Comparison of ENCODE assay signal across 21 cellular contexts in genomic region chrX:132041016-132041415, GRCh38. TPM values are rescaled to one million over a fixed set of nuclear protein-coding genes. Genes with fewer than 3 reads are reported as not detected.
DNase-seq lines count a peak whose midpoint lies in the region; ATAC-seq and TF ChIP-seq lines count a peak whose summit lies in the region.
"Had no signal": no experiment of that assay in that cellular context is flagged by ENCODE, and none has a peak within 500 bp of the region (broad histone marks: within the 10 kb centered on the region; RNA-seq: fewer than 3 reads in every experiment).

No MANE protein-coding gene starts in this region.

- H4K20me1 ChIP-seq in hepatocyte (ENCODE audit: insufficient read depth, poor library complexity, severe bottlenecking): no peaks in the 10 kb centered on the region
- no peaks in the 10 kb centered on the region for H4K20me1 ChIP-seq in osteoblast (ENCODE audit: insufficient read depth, low read length)

- H2AFZ ChIP-seq in hepatocyte (no peak overlapping the region), osteoblast (ENCODE audit: low read length) (no peak overlapping the region)

- no peaks in the 10 kb centered on the region for H3K36me3 Mint-ChIP-seq in MCF 10A (ENCODE audit: insufficient read depth, unreplicated experiment)
- H3K36me3 Mint-ChIP-seq: naive B cell; stimulated activated memory B cell treated with anti-CD40 and anti-IgM and Interleukin-4, amounts not matched to agents 10 μg/mL and 1 μg/mL and 100 μg/mL, for 72 hours; type B pancreatic cell had no signal

- H3K36me3 ChIP-seq in breast epithelium (no peaks in the 10 kb centered on the region), hepatocyte (replicated peaks; ENCODE audit: insufficient read depth, low read depth) (no peaks in the 10 kb centered on the region), osteoblast (ENCODE audit: insufficient read depth, low read length) (no peaks in the 10 kb centered on the region)
- H3K36me3 ChIP-seq: heart right ventricle, SJSA1 had no signal

- H3K4me1 ChIP-seq in breast epithelium (no peaks in the 10 kb centered on the region), hepatocyte (ENCODE audit: insufficient read depth) (no peaks in the 10 kb centered on the region), osteoblast (ENCODE audit: insufficient read depth, low read length) (peaks cover 5% of the 10 kb centered on the region)
- H3K4me1 ChIP-seq: heart right ventricle, SJSA1 had no signal

- peaks cover 58% of the 10 kb centered on the region for H3K27me3 Mint-ChIP-seq in MCF 10A (ENCODE audit: insufficient read depth, unreplicated experiment)
- H3K27me3 Mint-ChIP-seq: central memory CD8-positive, alpha-beta T cell; naive B cell; stimulated activated memory B cell treated with anti-CD40 and anti-IgM and Interleukin-4, amounts not matched to agents 10 μg/mL and 1 μg/mL and 100 μg/mL, for 72 hours; type B pancreatic cell had no signal

- H3K79me2 ChIP-seq in hepatocyte (peaks cover 17% of the 10 kb centered on the region), osteoblast (ENCODE audit: insufficient read depth, low read length) (no peaks in the 10 kb centered on the region)

- CTCF ChIA-PET in MCF 10A (lab: Yijun Ruan, JAX): interaction anchor here (0.5 to 1.7 kb wide), 2 partner anchors 13 to 199 kb away, joined by 3 read pairs; no protein-coding TSS in a partner anchor

- 62% methylated on average over 4 of the region's 4 CpGs for WGBS in hepatocyte (ENCODE audit: low lambda C conversion rate, missing lambda C conversion rate)

- H3K9me3 Mint-ChIP-seq in MCF 10A (ENCODE audit: unreplicated experiment): no peaks in the 10 kb centered on the region
- H3K9me3 Mint-ChIP-seq: CD8-positive, alpha-beta memory T cell; central memory CD8-positive, alpha-beta T cell; naive B cell; stimulated activated memory B cell treated with anti-CD40 and anti-IgM and Interleukin-4, amounts not matched to agents 10 μg/mL and 1 μg/mL and 100 μg/mL, for 72 hours; type B pancreatic cell had no signal

- no peak for TF ChIP-seq POLR2A in breast epithelium (IDR thresholded peaks at IDR 0.05)

- no peak for TF ChIP-seq CTCF in MCF 10A (IDR thresholded peaks at IDR 0.05; ENCODE audit: unreplicated experiment)
- TF ChIP-seq CTCF in breast epithelium (IDR thresholded peaks at IDR 0.05): no peak
- TF ChIP-seq CTCF in hepatocyte (IDR thresholded peaks at IDR 0.05; ENCODE audit: poor library complexity): no peak
- TF ChIP-seq CTCF in osteoblast (IDR thresholded peaks at IDR 0.05; ENCODE audit: extremely low read depth, low read depth, low read length): no peak

- H3K4me3 Mint-ChIP-seq in MCF 10A (ENCODE audit: unreplicated experiment): no peak overlapping the region
- H3K4me3 Mint-ChIP-seq: CD8-positive, alpha-beta memory T cell; central memory CD8-positive, alpha-beta T cell; stimulated activated memory B cell treated with anti-CD40 and anti-IgM and Interleukin-4, amounts not matched to agents 10 μg/mL and 1 μg/mL and 100 μg/mL, for 72 hours; type B pancreatic cell had no signal

- H3K27me3 ChIP-seq in breast epithelium: peaks cover 0 to 36% of the 10 kb centered on the region in 2 donors
- no peaks in the 10 kb centered on the region for H3K27me3 ChIP-seq in hepatocyte
- H3K27me3 ChIP-seq in osteoblast (ENCODE audit: insufficient read depth, low read length): peaks cover 7% of the 10 kb centered on the region
- H3K27me3 ChIP-seq: SJSA1 had no signal

- H3K9me3 ChIP-seq in breast epithelium (no peaks in the 10 kb centered on the region), hepatocyte (ENCODE audit: low read depth) (no peaks in the 10 kb centered on the region), osteoblast (ENCODE audit: low read depth, low read length) (no peaks in the 10 kb centered on the region)
- H3K9me3 ChIP-seq: heart right ventricle, SJSA1 had no signal

- intact Hi-C loops in MCF 10A (cut with micrococcal nuclease): no loop called here
- intact Hi-C loops in breast epithelium (cut with DNase I; ENCODE audit: low total_unique reads): no loop called here
- intact Hi-C loops in left colon (cut with DNase I, micrococcal nuclease): no loop called here

- H3K27ac Mint-ChIP-seq in MCF 10A (ENCODE audit: low read depth, unreplicated experiment): peak overlapping the region; percentile 33
- H3K27ac Mint-ChIP-seq: stimulated activated memory B cell treated with anti-CD40 and anti-IgM and Interleukin-4, amounts not matched to agents 10 μg/mL and 1 μg/mL and 100 μg/mL, for 72 hours had no signal

- H3K4me3 ChIP-seq in breast epithelium: no peak overlapping the region
- no peak overlapping the region for H3K4me3 ChIP-seq in hepatocyte
- H3K4me3 ChIP-seq in osteoblast (ENCODE audit: insufficient read depth, low read length): no peak overlapping the region
- H3K4me3 ChIP-seq: heart right ventricle, SJSA1 had no signal

- H3K9me2 ChIP-seq in hepatocyte (replicated peaks; ENCODE audit: insufficient read depth): no peaks in the 10 kb centered on the region

- H3K27ac ChIP-seq in breast epithelium (no peak overlapping the region), hepatocyte (peak overlapping the region; percentile 8), osteoblast (ENCODE audit: low read depth, low read length) (no peak overlapping the region)
- H3K27ac ChIP-seq: heart right ventricle, SJSA1 had no signal

- H3K4me1 Mint-ChIP-seq in MCF 10A (ENCODE audit: insufficient read depth, unreplicated experiment): peaks cover 6% of the 10 kb centered on the region

- no TSS peak for BruUV-seq in MCF 10A (replicated peaks; lab: Mats Ljungman, UMichigan)

- DNase-seq in MCF 10A (ENCODE audit: unreplicated experiment): peak; percentile 35
- DNase-seq in breast epithelium (ENCODE audit: low spot score in 2 of 2): no peak
- peak; percentile 50 for DNase-seq in astrocyte of the hippocampus (ENCODE audit: low read depth, low spot score)
- no peak for DNase-seq in hepatocyte (ENCODE audit: low spot score)
- DNase-seq in left colon: no peak
- DNase-seq in NCI-H1930 (lab: John Stamatoyannopoulos, UW): no peak
- no peak for DNase-seq in osteoblast (ENCODE audit: insufficient read length, low spot score, missing footprints)
- DNase-seq: activated effector memory CD4-positive, alpha-beta T cell treated with anti-CD3 and anti-CD28 coated beads, Interleukin-2, amount 50 U/mL, for 16 hours; CD8-positive, alpha-beta memory T cell; EL; heart right ventricle; left ventricle myocardium superior; MV-4-11; naive B cell had no signal

- H3K4me2 ChIP-seq in hepatocyte: no peak overlapping the region
- no peak overlapping the region for H3K4me2 ChIP-seq in osteoblast (ENCODE audit: insufficient read depth, low read length)

- ATAC-seq in left colon: no peak
- ATAC-seq in GM19452 (IDR thresholded peaks at IDR 0.05; ENCODE audit: unreplicated experiment): no peak
- ATAC-seq: heart right ventricle; HepG2; left ventricle myocardium superior; sciatic nerve; stimulated activated memory B cell treated with anti-CD40 and anti-IgM and Interleukin-4, amounts not matched to agents 10 μg/mL and 1 μg/mL and 100 μg/mL, for 72 hours had no signal

- POLR2A ChIA-PET in MCF 10A (lab: Yijun Ruan, JAX): interaction anchor here (0.9 to 3.6 kb wide), 4 partner anchors 12 to 118 kb away, joined by 3 to 18 read pairs (median 4); partner anchors contain the start of gene STK26

RNA-seq across cellular contexts. Expression of gene STK26, which starts 17.9 kb away (rescaled TPM):
- total RNA-seq in MCF 10A (2022) (17.5 and 18.2 TPM in 2 replicates), breast epithelium (10 to 100 TPM; 12.8 to 19.2 (median 15.0) TPM), hepatocyte (43.3 and 48.0 TPM in 2 replicates), left colon (10 to 100 TPM; 10.8 to 19.3 TPM), osteoblast (9.4 and 10.9 TPM in 2 replicates)
- polyA plus RNA-seq in hepatocyte: 25.2 and 29.3 TPM in 2 replicates

Comparison
In these comparisons a context has a peak if more than half of its experiments do, and no peak if none do; other contexts are left out.
1. DNase-seq: peak in MCF 10A (single experiment) and astrocyte of the hippocampus (single experiment); none in breast epithelium (0 of 2), hepatocyte (single experiment), left colon (0 of 2), NCI-H1930 (0 of 2) and osteoblast (single experiment).